19 cellular contexts compared by ENCODE assay signal in the genomic region with DNA sequence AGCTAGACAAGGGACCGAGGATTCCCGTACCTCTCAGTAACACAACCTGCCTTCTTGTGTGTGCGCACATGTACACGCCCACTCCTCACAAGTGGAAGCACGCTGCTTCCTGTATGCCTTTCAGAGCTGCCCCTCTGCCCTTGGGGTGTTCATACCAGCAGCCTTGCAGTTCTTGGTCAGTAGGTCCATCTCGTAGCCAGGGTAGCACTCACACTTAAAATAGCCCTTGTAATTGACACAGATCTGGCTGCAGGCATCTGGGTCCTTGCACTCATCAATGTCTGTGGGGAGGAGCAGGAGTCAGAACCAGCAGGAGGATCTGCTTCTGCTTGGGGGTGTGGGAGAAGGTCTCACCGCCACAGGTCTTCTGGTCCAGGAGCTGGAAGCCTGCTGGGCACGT. TPM values are rescaled to one million over a fixed set of nuclear protein-coding genes. Genes with fewer than 3 reads are reported as not detected.
A peak's percentile ranks its signal among the peaks of the same experiment; 100 is the strongest.
DNase-seq lines count a peak whose midpoint lies in the region; ATAC-seq and TF ChIP-seq lines count a peak whose summit lies in the region.
"Had no signal": no experiment of that assay in that cellular context is flagged by ENCODE, and none has a peak within 500 bp of the region (broad histone marks: within the 10 kb centered on the region; RNA-seq: fewer than 3 reads in every experiment).

No MANE protein-coding gene starts in this region.

- no peak overlapping the region for H3K27ac ChIP-seq in left ventricle myocardium inferior (replicated peaks)
- H3K27ac ChIP-seq in OCI-LY3 (ENCODE audit: low read length) = peak overlapping the region; percentile 91
- no peak overlapping the region for H3K27ac ChIP-seq in WERI-Rb-1
- H3K27ac ChIP-seq: BLaER1 treated with 17β-estradiol and CSF1 and Interleukin-3, amounts not matched to agents 10 nM and 100 nM had no signal

- H2AFZ ChIP-seq in OCI-LY3 (ENCODE audit: low read depth, low read length) = no peak overlapping the region
- H2AFZ ChIP-seq: GM23338 had no signal

- H3K4me1 ChIP-seq in left ventricle myocardium inferior (no peaks in the 10 kb centered on the region), OCI-LY3 (ENCODE audit: low read length) (peaks cover 31% of the 10 kb centered on the region)

- H3K4me1 Mint-ChIP-seq in stimulated activated naive B cell treated with anti-CD40 and anti-IgM and Interleukin-4, amounts not matched to agents 10 μg/mL and 1 μg/mL and 100 μg/mL, for 72 hours = peaks cover 25 to 32% of the 10 kb centered on the region in 2 donors
- H3K4me1 Mint-ChIP-seq: GM23338 had no signal

- no peaks in the 10 kb centered on the region for H3K9me3 Mint-ChIP-seq in stimulated activated naive B cell treated with anti-CD40 and anti-IgM and Interleukin-4, amounts not matched to agents 10 μg/mL and 1 μg/mL and 100 μg/mL, for 72 hours
- H3K9me3 Mint-ChIP-seq: CD8-positive, alpha-beta T cell; GM23338; HFFc6 had no signal

- H3K79me2 ChIP-seq in OCI-LY3 (ENCODE audit: low read length) = no peaks in the 10 kb centered on the region

- peak overlapping the region; percentile 73 for H3K4me2 ChIP-seq in OCI-LY3 (ENCODE audit: low read length)
- H3K4me2 ChIP-seq: BLaER1 treated with 17β-estradiol and CSF1 and Interleukin-3, amounts not matched to agents 10 nM and 100 nM; GM23338 had no signal

- no peaks in the 10 kb centered on the region for H3K27me3 ChIP-seq in left ventricle myocardium inferior (ENCODE audit: low read depth)
- H3K27me3 ChIP-seq in OCI-LY3 (ENCODE audit: low read depth, low read length) = no peaks in the 10 kb centered on the region
- no peaks in the 10 kb centered on the region for H3K27me3 ChIP-seq in WERI-Rb-1 (ENCODE audit: insufficient read depth, low read depth, severe bottlenecking)
- H3K27me3 ChIP-seq: BLaER1 treated with 17β-estradiol and CSF1 and Interleukin-3, amounts not matched to agents 10 nM and 100 nM had no signal

- TF ChIP-seq CTCF in left ventricle myocardium inferior (IDR thresholded peaks at IDR 0.05; ENCODE audit: borderline replicate concordance) (no peak), OCI-LY3 (IDR thresholded peaks at IDR 0.05; ENCODE audit: low read depth, low read length) (no peak), WERI-Rb-1 (IDR thresholded peaks at IDR 0.05; ENCODE audit: low read depth, low read length) (no peak)

- DNase-seq in cardiac septum (ENCODE audit: low spot score) = peak; percentile 20
- DNase-seq in left ventricle myocardium inferior = no peak
- peak; percentile 49 for DNase-seq in mesenteric fat pad (ENCODE audit: low spot score)
- no peak for DNase-seq in stimulated activated naive B cell treated with anti-CD40 and anti-IgM and Interleukin-4, amounts not matched to agents 10 μg/mL and 1 μg/mL and 100 μg/mL, for 72 hours
- no peak for DNase-seq in NCI-H1417 treated with DMSO at 0.1 percent for 48 hours (lab: John Stamatoyannopoulos, UW)
- DNase-seq in WERI-Rb-1 = no peak
- DNase-seq: Calu3; CD8-positive, alpha-beta T cell; DMS53; DND-41; EL; HCEC 1CT; HFFc6 had no signal

- H4K20me1 ChIP-seq in OCI-LY3 (ENCODE audit: insufficient read depth, low read length) = no peaks in the 10 kb centered on the region

- ATAC-seq in stimulated activated naive B cell treated with anti-CD40 and anti-IgM and Interleukin-4, amounts not matched to agents 10 μg/mL and 1 μg/mL and 100 μg/mL, for 72 hours (replicated peaks) = no peak
- ATAC-seq: CD8-positive, alpha-beta T cell; GM23338; HepG2 had no signal

- H3K9me3 ChIP-seq in left ventricle myocardium inferior (replicated peaks) = no peaks in the 10 kb centered on the region
- H3K9me3 ChIP-seq in OCI-LY3 (ENCODE audit: insufficient read depth, low read length) = no peaks in the 10 kb centered on the region
- peaks cover 4% of the 10 kb centered on the region for H3K9me3 ChIP-seq in WERI-Rb-1 (ENCODE audit: severe bottlenecking)
- H3K9me3 ChIP-seq: BLaER1 treated with 17β-estradiol and CSF1 and Interleukin-3, amounts not matched to agents 10 nM and 100 nM had no signal

- H3K36me3 Mint-ChIP-seq in stimulated activated naive B cell treated with anti-CD40 and anti-IgM and Interleukin-4, amounts not matched to agents 10 μg/mL and 1 μg/mL and 100 μg/mL, for 72 hours = peaks cover 65 to 91% of the 10 kb centered on the region in 2 donors

- H3K27me3 Mint-ChIP-seq in stimulated activated naive B cell treated with anti-CD40 and anti-IgM and Interleukin-4, amounts not matched to agents 10 μg/mL and 1 μg/mL and 100 μg/mL, for 72 hours = no peaks in the 10 kb centered on the region
- H3K27me3 Mint-ChIP-seq: B cell had no signal

- no peak overlapping the region for H3K4me3 ChIP-seq in left ventricle myocardium inferior
- H3K4me3 ChIP-seq in OCI-LY3 (ENCODE audit: low read length) = no peak overlapping the region; the same call in 1 of the 2 replicates
- no peak overlapping the region for H3K4me3 ChIP-seq in WERI-Rb-1 (ENCODE audit: low read depth, low read length)
- H3K4me3 ChIP-seq: BLaER1 treated with 17β-estradiol and CSF1 and Interleukin-3, amounts not matched to agents 10 nM and 100 nM; GM12878; GM23338 had no signal

- peak overlapping the region; percentile 28; the same call in 1 of the 2 replicates for H3K9ac ChIP-seq in OCI-LY3 (ENCODE audit: low read length)
- H3K9ac ChIP-seq: BLaER1 treated with 17β-estradiol and CSF1 and Interleukin-3, amounts not matched to agents 10 nM and 100 nM had no signal

- intact Hi-C loops in cardiac septum (cut with DNase I) = no loop called here
- intact Hi-C loops in left ventricle myocardium inferior (cut with micrococcal nuclease) = no loop called here

- peak overlapping the region; percentile 78 for H3K27ac Mint-ChIP-seq in stimulated activated naive B cell treated with anti-CD40 and anti-IgM and Interleukin-4, amounts not matched to agents 10 μg/mL and 1 μg/mL and 100 μg/mL, for 72 hours
- H3K27ac Mint-ChIP-seq: B cell; CD8-positive, alpha-beta T cell; GM23338; HFFc6 had no signal

- no peak overlapping the region for H3K4me3 Mint-ChIP-seq in stimulated activated naive B cell treated with anti-CD40 and anti-IgM and Interleukin-4, amounts not matched to agents 10 μg/mL and 1 μg/mL and 100 μg/mL, for 72 hours
- H3K4me3 Mint-ChIP-seq: B cell; CD8-positive, alpha-beta T cell; GM23338; HFFc6 had no signal

- no peaks in the 10 kb centered on the region for H3K36me3 ChIP-seq in left ventricle myocardium inferior
- peaks cover 26% of the 10 kb centered on the region for H3K36me3 ChIP-seq in OCI-LY3 (replicated peaks; ENCODE audit: low read depth, low read length)
- H3K36me3 ChIP-seq in WERI-Rb-1 = peaks cover 95% of the 10 kb centered on the region

RNA-seq across cellular contexts. Expression of gene MAGOH, which starts 32.6 kb away (rescaled TPM):
- total RNA-seq in cardiac septum = 21.9 TPM
- 29.5 TPM for total RNA-seq in left ventricle myocardium inferior
- total RNA-seq in mesenteric fat pad = 35.7 TPM

RNA-seq across cellular contexts. Expression of gene CZIB, which starts 50.4 kb away (rescaled TPM):
- total RNA-seq in cardiac septum (46.0 TPM), left ventricle myocardium inferior (61.1 TPM), mesenteric fat pad (48.2 TPM)

RNA-seq across cellular contexts. Expression of gene LRP8, which starts 57.0 kb away (rescaled TPM):
- total RNA-seq in cardiac septum (2.3 TPM), left ventricle myocardium inferior (1.8 TPM), mesenteric fat pad (9.9 TPM)

Comparison
In these comparisons a context has a peak if more than half of its experiments do, and no peak if none do; other contexts are left out.
1. DNase-seq: peak in cardiac septum (single experiment) and mesenteric fat pad (single experiment); none in left ventricle myocardium inferior (single experiment), stimulated activated naive B cell treated with anti-CD40 and anti-IgM and Interleukin-4, amounts not matched to agents 10 μg/mL and 1 μg/mL and 100 μg/mL, for 72 hours (single experiment), NCI-H1417 treated with DMSO at 0.1 percent for 48 hours (single experiment) and WERI-Rb-1 (single experiment).